Comparison of ENCODE assay signal across 25 cellular contexts in the genomic region with DNA sequence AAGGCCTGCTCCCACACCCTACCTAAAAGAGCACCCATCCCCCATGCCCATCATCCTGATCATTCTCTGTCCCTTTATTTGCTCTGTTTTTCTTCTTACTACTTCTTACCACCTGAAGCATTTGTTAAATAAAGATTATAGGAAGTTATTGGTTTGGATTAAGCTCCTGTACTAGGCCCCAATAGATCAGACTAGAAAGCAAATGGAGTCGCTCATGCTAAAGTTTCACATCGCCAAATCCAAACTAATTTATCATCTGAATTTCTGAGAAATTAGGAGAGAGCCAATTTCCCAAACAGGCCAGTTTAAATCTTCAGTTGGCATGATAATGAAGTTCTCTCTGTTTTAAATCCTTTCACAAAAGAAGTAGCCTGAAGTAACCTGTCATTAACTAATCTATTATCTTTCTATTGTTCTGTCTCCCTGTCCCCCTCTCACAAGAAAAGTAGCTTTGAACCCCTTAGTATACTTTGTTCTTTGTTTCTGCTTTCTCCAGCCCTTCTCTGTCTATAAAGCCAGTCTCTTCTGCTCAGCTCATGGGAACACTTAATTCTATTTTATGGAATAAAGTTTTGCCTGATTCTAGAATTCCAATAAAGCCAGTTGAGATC.
DNase-seq lines count a peak whose midpoint lies in the region; ATAC-seq and TF ChIP-seq lines count a peak whose summit lies in the region.
"Had no signal": no experiment of that assay in that cellular context is flagged by ENCODE, and none has a peak within 500 bp of the region (broad histone marks: within the 10 kb centered on the region; RNA-seq: fewer than 3 reads in every experiment).

No MANE protein-coding gene starts in this region.

- peak overlapping the region; percentile 70; the same call in 1 of the 2 replicates for H2AFZ ChIP-seq in Loucy (ENCODE audit: low read length)

- no peaks in the 10 kb centered on the region for H3K27me3 Mint-ChIP-seq in activated naive CD4-positive, alpha-beta T cell treated with anti-CD3 and anti-CD28 coated beads, Interleukin-2, amount 50 U/mL, for 24 hours
- H3K27me3 Mint-ChIP-seq in activated naive CD4-positive, alpha-beta T cell treated with anti-CD3 and anti-CD28 coated beads, Interleukin-2, amount 10 ng/mL, durations not matched to agents 7 days and 5 days = no peaks in the 10 kb centered on the region
- no peaks in the 10 kb centered on the region for H3K27me3 Mint-ChIP-seq in endodermal cell (ENCODE audit: insufficient read depth)
- H3K27me3 Mint-ChIP-seq: CD8-positive, alpha-beta memory T cell; IgD-negative memory B cell had no signal

- no peak overlapping the region for H3K4me3 ChIP-seq in Loucy (ENCODE audit: low read length, poor library complexity, severe bottlenecking)
- no peak overlapping the region for H3K4me3 ChIP-seq in endodermal cell (ENCODE audit: low read length)

- H3K4me3 Mint-ChIP-seq in activated naive CD4-positive, alpha-beta T cell treated with anti-CD3 and anti-CD28 coated beads, Interleukin-2, amount 50 U/mL, for 24 hours = no peak overlapping the region
- H3K4me3 Mint-ChIP-seq in activated naive CD4-positive, alpha-beta T cell treated with anti-CD3 and anti-CD28 coated beads, Interleukin-2, amount 10 ng/mL, durations not matched to agents 7 days and 5 days = no peak overlapping the region
- no peak overlapping the region for H3K4me3 Mint-ChIP-seq in endodermal cell
- H3K4me3 Mint-ChIP-seq: CD14-positive monocyte; CD8-positive, alpha-beta memory T cell; IgD-negative memory B cell had no signal

- peak overlapping the region; percentile 16 for H3K27ac Mint-ChIP-seq in activated naive CD4-positive, alpha-beta T cell treated with anti-CD3 and anti-CD28 coated beads, Interleukin-2, amount 50 U/mL, for 24 hours
- H3K27ac Mint-ChIP-seq in activated naive CD4-positive, alpha-beta T cell treated with anti-CD3 and anti-CD28 coated beads, Interleukin-2, amount 10 ng/mL, durations not matched to agents 7 days and 5 days = no peak overlapping the region
- H3K27ac Mint-ChIP-seq in endodermal cell = peak overlapping the region; percentile 41
- H3K27ac Mint-ChIP-seq: CD8-positive, alpha-beta memory T cell had no signal

- no peaks in the 10 kb centered on the region for H3F3A ChIP-seq in Loucy (ENCODE audit: low read depth)

- H3K27me3 ChIP-seq in Loucy (ENCODE audit: insufficient read depth, low read length, poor library complexity, severe bottlenecking) = no peaks in the 10 kb centered on the region
- no peaks in the 10 kb centered on the region for H3K27me3 ChIP-seq in endodermal cell (ENCODE audit: control insufficient read depth, insufficient read depth, low read length, poor library complexity, severe bottlenecking)
- H3K27me3 ChIP-seq: BE2C had no signal

- H3K27ac ChIP-seq in endodermal cell (ENCODE audit: low read depth, low read length) = no peak overlapping the region
- H3K27ac ChIP-seq: 22Rv1, KMS-11, RWPE1 had no signal

- 67% methylated on average over 2 of the region's 2 CpGs; no CpG with 5 or more reads in 1 of the 2 experiments for WGBS in endodermal cell (ENCODE audit: insufficient coverage in 1 of 2, insufficient read length in 1 of 2), 2 experiments

- H3K4me1 ChIP-seq in Loucy (ENCODE audit: insufficient read depth, low read length, poor library complexity, severe bottlenecking) = peaks cover 6% of the 10 kb centered on the region
- no peaks in the 10 kb centered on the region for H3K4me1 ChIP-seq in endodermal cell (ENCODE audit: control insufficient read depth, insufficient read depth, low read length)
- H3K4me1 ChIP-seq: BE2C had no signal

- no peak overlapping the region for H3K9ac ChIP-seq in Loucy (ENCODE audit: low read depth, low read length, poor library complexity, severe bottlenecking)
- H3K9ac ChIP-seq in endodermal cell (ENCODE audit: extremely low read depth, low read length, poor library complexity, severe bottlenecking) = no peak overlapping the region
- H3K9ac ChIP-seq: KMS-11 had no signal

- ATAC-seq in HG02642 (IDR thresholded peaks at IDR 0.05; ENCODE audit: poor library complexity, unreplicated experiment) = no peak
- no peak for ATAC-seq in HG03520 (IDR thresholded peaks at IDR 0.05; ENCODE audit: unreplicated experiment)
- ATAC-seq: HCT116 had no signal

- H3K36me3 Mint-ChIP-seq in activated naive CD4-positive, alpha-beta T cell treated with anti-CD3 and anti-CD28 coated beads, Interleukin-2, amount 50 U/mL, for 24 hours = no peaks in the 10 kb centered on the region
- no peaks in the 10 kb centered on the region for H3K36me3 Mint-ChIP-seq in activated naive CD4-positive, alpha-beta T cell treated with anti-CD3 and anti-CD28 coated beads, Interleukin-2, amount 10 ng/mL, durations not matched to agents 7 days and 5 days
- no peaks in the 10 kb centered on the region for H3K36me3 Mint-ChIP-seq in endodermal cell (ENCODE audit: low read depth)
- H3K36me3 Mint-ChIP-seq: CD14-positive monocyte; CD8-positive, alpha-beta memory T cell; IgD-negative memory B cell had no signal

- H3K36me3 ChIP-seq in Loucy (ENCODE audit: insufficient read depth, low read length) (no peaks in the 10 kb centered on the region), endodermal cell (ENCODE audit: control insufficient read depth, insufficient read depth, low read length) (no peaks in the 10 kb centered on the region)
- H3K36me3 ChIP-seq: BE2C had no signal

- H3K9me3 Mint-ChIP-seq in activated naive CD4-positive, alpha-beta T cell treated with anti-CD3 and anti-CD28 coated beads, Interleukin-2, amount 50 U/mL, for 24 hours = no peaks in the 10 kb centered on the region
- no peaks in the 10 kb centered on the region for H3K9me3 Mint-ChIP-seq in activated naive CD4-positive, alpha-beta T cell treated with anti-CD3 and anti-CD28 coated beads, Interleukin-2, amount 10 ng/mL, durations not matched to agents 7 days and 5 days
- peaks cover 30% of the 10 kb centered on the region for H3K9me3 Mint-ChIP-seq in endodermal cell
- H3K9me3 Mint-ChIP-seq: CD8-positive, alpha-beta memory T cell; IgD-negative memory B cell had no signal

- H3K79me2 ChIP-seq in Loucy (ENCODE audit: insufficient read depth, low read length) = no peaks in the 10 kb centered on the region

- DNase-seq in activated naive CD4-positive, alpha-beta T cell treated with anti-CD3 and anti-CD28 coated beads, Interleukin-2, amount 10 ng/mL, durations not matched to agents 7 days and 5 days = no peak
- DNase-seq in endodermal cell (no peak), GM19238 (ENCODE audit: insufficient read length, low spot score) (no peak)
- DNase-seq: ACHN; BE2C; CD8-positive, alpha-beta memory T cell; DMS79 treated with DMSO at 0.1 percent for 48 hours; GF-D8; NCI-H1048; NCI-H1417; NCI-H1694; NCI-H2029 treated with DMSO at 0.1 percent for 48 hours; NCI-H446 treated with DMSO at 0.1 percent for 48 hours; NCI-H526 treated with DMSO at 0.1 percent for 48 hours; SHP77 had no signal

- H3K9me3 ChIP-seq in Loucy (ENCODE audit: insufficient read depth, low read depth, low read length) = no peaks in the 10 kb centered on the region
- H3K9me3 ChIP-seq in endodermal cell (ENCODE audit: control insufficient read depth, low read length) = no peaks in the 10 kb centered on the region
- H3K9me3 ChIP-seq: BE2C had no signal

- H3K4me2 ChIP-seq in Loucy (ENCODE audit: low read depth, low read length, poor library complexity, severe bottlenecking) = no peak overlapping the region
- H3K4me2 ChIP-seq: KMS-11 had no signal

- H3K9me2 ChIP-seq in Loucy (replicated peaks; ENCODE audit: low read depth, low read length) = no peaks in the 10 kb centered on the region

- CTCF ChIA-PET in activated naive CD4-positive, alpha-beta T cell treated with anti-CD3 and anti-CD28 coated beads, Interleukin-2, amount 10 ng/mL, durations not matched to agents 7 days and 5 days (lab: Charles Lee) = no interaction called here

- H4K20me1 ChIP-seq in Loucy (ENCODE audit: insufficient read depth, low read length, poor library complexity, severe bottlenecking) = no peaks in the 10 kb centered on the region

- H3K4me1 Mint-ChIP-seq in activated naive CD4-positive, alpha-beta T cell treated with anti-CD3 and anti-CD28 coated beads, Interleukin-2, amount 50 U/mL, for 24 hours = no peaks in the 10 kb centered on the region
- no peaks in the 10 kb centered on the region for H3K4me1 Mint-ChIP-seq in activated naive CD4-positive, alpha-beta T cell treated with anti-CD3 and anti-CD28 coated beads, Interleukin-2, amount 10 ng/mL, durations not matched to agents 7 days and 5 days
- peaks cover 10% of the 10 kb centered on the region for H3K4me1 Mint-ChIP-seq in endodermal cell
- H3K4me1 Mint-ChIP-seq: CD14-positive monocyte; CD8-positive, alpha-beta memory T cell; IgD-negative memory B cell had no signal

- TF ChIP-seq CTCF in Loucy (conservative IDR thresholded peaks at IDR 0.05; ENCODE audit: low read length) = no peak
- TF ChIP-seq CTCF in endodermal cell (conservative IDR thresholded peaks at IDR 0.05) = no peak
